Comparison of ENCODE assay signal across 13 cellular contexts in the genomic region with DNA sequence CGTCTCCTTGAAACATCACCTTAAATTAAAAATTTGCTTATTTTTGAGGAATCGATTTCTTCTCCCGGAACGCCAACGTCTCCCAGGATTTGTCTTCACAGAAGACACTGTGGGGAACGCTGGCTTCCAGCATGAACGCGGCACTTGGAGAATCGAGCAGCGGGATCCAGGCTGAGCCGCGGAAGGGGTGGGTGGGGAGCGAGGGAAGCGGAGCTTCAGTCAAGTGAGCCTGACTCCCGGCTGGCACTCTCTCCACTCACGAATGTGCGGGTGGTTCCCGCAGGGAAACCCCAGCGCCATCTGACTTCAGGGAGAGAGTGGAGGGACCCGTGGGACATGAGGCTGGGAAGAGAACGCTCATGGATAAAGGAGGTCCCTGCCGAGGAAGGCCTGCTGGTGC.
"Had no signal": no experiment of that assay in that cellular context is flagged by ENCODE, and none has a peak within 500 bp of the region (broad histone marks: within the 10 kb centered on the region; RNA-seq: fewer than 3 reads in every experiment).

No MANE protein-coding gene starts in this region.

- H3K27me3 ChIP-seq: right atrium auricular region, stomach, transverse colon had no signal

- DNase-seq: effector memory CD4-positive, alpha-beta T cell; left cardiac atrium; left ventricle myocardium superior; mesenchymal stem cell; naive B cell; small intestine; stimulated activated CD4-positive, alpha-beta T cell treated with anti-CD3 and anti-CD28 coated beads, Interleukin-12 subunit alpha, Interleukin-12 subunit beta, amount 100 ng/mL, for 4 hours; stomach; transverse colon had no signal

- H3K27ac ChIP-seq: coronary artery, right atrium auricular region, stomach, thoracic aorta, transverse colon had no signal

- H3K36me3 ChIP-seq: right atrium auricular region, stomach, thoracic aorta, transverse colon had no signal

- H3K4me3 ChIP-seq: coronary artery, lung, right atrium auricular region, stomach, thoracic aorta, transverse colon had no signal
